21 cellular contexts compared by ENCODE assay signal in genomic region chr7:163298-163695, GRCh38. TPM values are rescaled to one million over a fixed set of nuclear protein-coding genes. Genes with fewer than 3 reads are reported as not detected.
"Had no signal": no experiment of that assay in that cellular context is flagged by ENCODE, and none has a peak within 500 bp of the region (broad histone marks: within the 10 kb centered on the region; RNA-seq: fewer than 3 reads in every experiment).

No MANE protein-coding gene starts in this region.

- H3K4me3 ChIP-seq: gastrocnemius medialis, heart left ventricle, sigmoid colon, SK-N-MC, thyroid gland had no signal

- H3K9me3 ChIP-seq: gastrocnemius medialis, heart left ventricle, sigmoid colon, thyroid gland had no signal

- H3K36me3 Mint-ChIP-seq: activated naive CD8-positive, alpha-beta T cell treated with anti-CD3 and anti-CD28 coated beads for 36 hours; brain; immature natural killer cell; mesothelial cell of epicardium; stimulated activated memory B cell treated with anti-CD40 and anti-IgM and Interleukin-4, amounts not matched to agents 10 μg/mL and 1 μg/mL and 100 μg/mL, for 72 hours; WTC11 had no signal

- DNase-seq: activated CD4-positive, alpha-beta memory T cell treated with anti-CD3 and anti-CD28 coated beads, Interleukin-2, amount 10 ng/mL, durations not matched to agents 7 days and 5 days; activated CD4-positive, alpha-beta T cell treated with anti-CD3 and anti-CD28 coated beads for 4 hours; activated naive CD4-positive, alpha-beta T cell; activated naive CD8-positive, alpha-beta T cell treated with anti-CD3 and anti-CD28 coated beads for 36 hours; activated T-cell treated with anti-CD3 and anti-CD28 coated beads, Interleukin-2, amount 50 U/mL, for 1 hour; amniotic stem cell; effector CD8-positive, alpha-beta T cell; gastrocnemius medialis; immature natural killer cell; sigmoid colon; stimulated activated CD4-positive, alpha-beta T cell treated with anti-CD3 and anti-CD28 coated beads, Interleukin-4, amount 100 ng/mL, for 4 hours; thyroid gland had no signal

- H3K9me3 Mint-ChIP-seq: activated CD4-positive, alpha-beta memory T cell treated with anti-CD3 and anti-CD28 coated beads, Interleukin-2, amount 10 ng/mL, durations not matched to agents 7 days and 5 days; activated naive CD8-positive, alpha-beta T cell treated with anti-CD3 and anti-CD28 coated beads for 36 hours; activated T-helper 17 cell treated with anti-CD3 and anti-CD28 coated beads, Interleukin-2, amount 50 U/mL, for 72 hours; brain; central memory CD8-positive, alpha-beta T cell; immature natural killer cell; mesothelial cell of epicardium; stimulated activated memory B cell treated with anti-CD40 and anti-IgM and Interleukin-4, amounts not matched to agents 10 μg/mL and 1 μg/mL and 100 μg/mL, for 72 hours; WTC11 had no signal

- H3K27ac Mint-ChIP-seq: activated CD4-positive, alpha-beta memory T cell treated with anti-CD3 and anti-CD28 coated beads, Interleukin-2, amount 10 ng/mL, durations not matched to agents 7 days and 5 days; activated naive CD8-positive, alpha-beta T cell treated with anti-CD3 and anti-CD28 coated beads for 36 hours; activated T-helper 17 cell treated with anti-CD3 and anti-CD28 coated beads, Interleukin-2, amount 50 U/mL, for 72 hours; immature natural killer cell; mesothelial cell of epicardium; stimulated activated memory B cell treated with anti-CD40 and anti-IgM and Interleukin-4, amounts not matched to agents 10 μg/mL and 1 μg/mL and 100 μg/mL, for 72 hours; WTC11 had no signal

- H3K27me3 ChIP-seq: gastrocnemius medialis, thyroid gland had no signal

- H3K4me1 Mint-ChIP-seq: activated CD4-positive, alpha-beta memory T cell treated with anti-CD3 and anti-CD28 coated beads, Interleukin-2, amount 10 ng/mL, durations not matched to agents 7 days and 5 days; activated naive CD8-positive, alpha-beta T cell treated with anti-CD3 and anti-CD28 coated beads for 36 hours; activated T-helper 17 cell treated with anti-CD3 and anti-CD28 coated beads, Interleukin-2, amount 50 U/mL, for 72 hours; immature natural killer cell; stimulated activated memory B cell treated with anti-CD40 and anti-IgM and Interleukin-4, amounts not matched to agents 10 μg/mL and 1 μg/mL and 100 μg/mL, for 72 hours had no signal

- H3K4me3 Mint-ChIP-seq: activated CD4-positive, alpha-beta memory T cell treated with anti-CD3 and anti-CD28 coated beads, Interleukin-2, amount 10 ng/mL, durations not matched to agents 7 days and 5 days; activated naive CD8-positive, alpha-beta T cell treated with anti-CD3 and anti-CD28 coated beads for 36 hours; activated T-helper 17 cell treated with anti-CD3 and anti-CD28 coated beads, Interleukin-2, amount 50 U/mL, for 72 hours; brain; central memory CD8-positive, alpha-beta T cell; immature natural killer cell; mesothelial cell of epicardium; stimulated activated memory B cell treated with anti-CD40 and anti-IgM and Interleukin-4, amounts not matched to agents 10 μg/mL and 1 μg/mL and 100 μg/mL, for 72 hours; WTC11 had no signal

- H3K27ac ChIP-seq: gastrocnemius medialis, heart left ventricle, sigmoid colon, SK-N-MC, thyroid gland had no signal

- H3K36me3 ChIP-seq: gastrocnemius medialis, heart left ventricle, sigmoid colon, thyroid gland had no signal

- ATAC-seq: activated T-helper 17 cell treated with anti-CD3 and anti-CD28 coated beads, Interleukin-2, amount 50 U/mL, for 72 hours; esophagus mucosa; gastrocnemius medialis; heart left ventricle; WTC11 had no signal

RNA-seq across cellular contexts. Expression of gene FAM20C, which starts 29.1 kb away (rescaled TPM):
- polyA plus RNA-seq: immature natural killer cell had no signal
